ENCODE assay signal across 16 cellular contexts in genomic region chr17:76243826-76244679, GRCh38. TPM values are rescaled to one million over a fixed set of nuclear protein-coding genes. Genes with fewer than 3 reads are reported as not detected.
A peak's percentile ranks its signal among the peaks of the same experiment; 100 is the strongest.
DNase-seq lines count a peak whose midpoint lies in the region; ATAC-seq and TF ChIP-seq lines count a peak whose summit lies in the region.
"Had no signal": no experiment of that assay in that cellular context is flagged by ENCODE, and none has a peak within 500 bp of the region (broad histone marks: within the 10 kb centered on the region; RNA-seq: fewer than 3 reads in every experiment).

No MANE protein-coding gene starts in this region.

- H3K36me3 ChIP-seq in DND-41 (ENCODE audit: insufficient read depth, low read length) = no peaks in the 10 kb centered on the region
- H3K36me3 ChIP-seq: heart left ventricle had no signal

- H3K9me3 ChIP-seq in DND-41 (ENCODE audit: insufficient read depth, low read length, severe bottlenecking) = no peaks in the 10 kb centered on the region
- H3K9me3 ChIP-seq: heart left ventricle had no signal

- H3K9ac ChIP-seq in DND-41 (ENCODE audit: low read depth, low read length) = no peak overlapping the region

- ATAC-seq in DND-41 (ENCODE audit: insufficient read depth, low read depth) = peak; percentile 72
- no peak for ATAC-seq in naive thymus-derived CD8-positive, alpha-beta T cell
- ATAC-seq in HG03520 (IDR thresholded peaks at IDR 0.05; ENCODE audit: unreplicated experiment) = no peak
- ATAC-seq in HG03196 (IDR thresholded peaks at IDR 0.05; ENCODE audit: unreplicated experiment) = no peak
- ATAC-seq: heart left ventricle, left colon had no signal

- H3K4me2 ChIP-seq in DND-41 (ENCODE audit: insufficient read depth, low read length) = no peak overlapping the region

- no peak for DNase-seq in T-helper 1 cell
- DNase-seq in DND-41 = peak; percentile 73
- DNase-seq in UCSD-AML1 (lab: John Stamatoyannopoulos, UW; ENCODE audit: unreplicated experiment) = peak; percentile 36
- DNase-seq in naive thymus-derived CD8-positive, alpha-beta T cell = peak in 3 of 10 donors; percentile 17 to 32 (median 21)
- no peak for DNase-seq in NCI-H2227 treated with DMSO at 0.1 percent for 48 hours (lab: John Stamatoyannopoulos, UW)
- DNase-seq: 8988T, COR-L47, erythroblast, left colon, NCI-H1092, NCI-H2171 treated with DMSO at 0.1 percent for 48 hours, Right ventricle myocardium superior had no signal

- H3K27me3 ChIP-seq in DND-41 (ENCODE audit: insufficient read depth, low read length, poor library complexity) = no peaks in the 10 kb centered on the region

- H3K27me3 Mint-ChIP-seq in T-helper 1 cell treated with Interleukin-12 subunit alpha and Interleukin-12 subunit beta and Interleukin-4 antibody, amounts not matched to agents 30 μg/mL and 1 μg/mL, for 36 hours (ENCODE audit: low read depth) = no peaks in the 10 kb centered on the region
- H3K27me3 Mint-ChIP-seq in naive thymus-derived CD8-positive, alpha-beta T cell = peaks cover 0 to 9% (median 0%) of the 10 kb centered on the region in 5 donors

- TF ChIP-seq CTCF in DND-41 (IDR thresholded peaks at IDR 0.05; ENCODE audit: borderline replicate concordance, extremely low read depth, low read length, poor library complexity, severe bottlenecking) = no peak

- H3K27ac Mint-ChIP-seq in T-helper 1 cell treated with Interleukin-12 subunit alpha and Interleukin-12 subunit beta and Interleukin-4 antibody, amounts not matched to agents 30 μg/mL and 1 μg/mL, for 36 hours = peak overlapping the region; percentile 82
- peak overlapping the region; percentile 57 to 92 (median 78) for H3K27ac Mint-ChIP-seq in naive thymus-derived CD8-positive, alpha-beta T cell

- peak overlapping the region; percentile 40 for H3K4me3 Mint-ChIP-seq in T-helper 1 cell treated with Interleukin-12 subunit alpha and Interleukin-12 subunit beta and Interleukin-4 antibody, amounts not matched to agents 30 μg/mL and 1 μg/mL, for 36 hours
- peak overlapping the region in 8 of 10 donors; percentile 11 to 91 (median 51) for H3K4me3 Mint-ChIP-seq in naive thymus-derived CD8-positive, alpha-beta T cell

- H3K4me3 ChIP-seq in DND-41 (ENCODE audit: low read depth in 1 of 2, low read length in 2 of 2) = no peak overlapping the region
- H3K4me3 ChIP-seq: heart left ventricle had no signal

- POLR2A ChIA-PET in naive thymus-derived CD8-positive, alpha-beta T cell (lab: Charles Lee) = interaction anchor here (0.6 to 31.3 kb wide), 6 partner anchors 20 to 60 kb away, joined by 3 to 923 read pairs (median 4); partner anchors contain the start of gene UBALD2

- H4K20me1 ChIP-seq in DND-41 (ENCODE audit: insufficient read depth, low read length) = no peaks in the 10 kb centered on the region

- peak overlapping the region; percentile 29; the same call in 1 of the 2 replicates for H3K27ac ChIP-seq in DND-41 (ENCODE audit: low read length)
- H3K27ac ChIP-seq: heart left ventricle had no signal

- H2AFZ ChIP-seq in DND-41 (ENCODE audit: low read depth, low read length) = no peak overlapping the region

- no peaks in the 10 kb centered on the region for H3K9me3 Mint-ChIP-seq in T-helper 1 cell treated with Interleukin-12 subunit alpha and Interleukin-12 subunit beta and Interleukin-4 antibody, amounts not matched to agents 30 μg/mL and 1 μg/mL, for 36 hours
- H3K9me3 Mint-ChIP-seq in naive thymus-derived CD8-positive, alpha-beta T cell = no peaks in the 10 kb centered on the region

- peaks cover 5% of the 10 kb centered on the region for H3K36me3 Mint-ChIP-seq in T-helper 1 cell treated with Interleukin-12 subunit alpha and Interleukin-12 subunit beta and Interleukin-4 antibody, amounts not matched to agents 30 μg/mL and 1 μg/mL, for 36 hours (ENCODE audit: low read depth)
- no peaks in the 10 kb centered on the region for H3K36me3 Mint-ChIP-seq in naive thymus-derived CD8-positive, alpha-beta T cell

- no peaks in the 10 kb centered on the region for H3K79me2 ChIP-seq in DND-41 (ENCODE audit: insufficient read depth, low read length)

- peaks cover 29% of the 10 kb centered on the region for H3K4me1 ChIP-seq in DND-41 (ENCODE audit: insufficient read depth, low read length)

- H3K4me1 Mint-ChIP-seq in T-helper 1 cell treated with Interleukin-12 subunit alpha and Interleukin-12 subunit beta and Interleukin-4 antibody, amounts not matched to agents 30 μg/mL and 1 μg/mL, for 36 hours (ENCODE audit: low read depth) = peaks cover 66% of the 10 kb centered on the region
- peaks cover 35 to 76% (median 70%) of the 10 kb centered on the region in 4 donors for H3K4me1 Mint-ChIP-seq in naive thymus-derived CD8-positive, alpha-beta T cell

RNA-seq across cellular contexts. Expression of gene RNF157, which starts 3.8 kb away (rescaled TPM):
- 10 to 100 TPM; 46.1 to 46.4 TPM for total RNA-seq in naive thymus-derived CD8-positive, alpha-beta T cell
- 10 to 100 TPM in 2 of 3 donors, 1 to 10 TPM in 1; 4.9 to 29.4 (median 10.5) TPM for polyA plus RNA-seq in naive thymus-derived CD8-positive, alpha-beta T cell

RNA-seq across cellular contexts. Expression of gene UBALD2, which starts 21.1 kb away (rescaled TPM):
- total RNA-seq in naive thymus-derived CD8-positive, alpha-beta T cell = 100 to 1,000 TPM; 111 to 122 TPM
- polyA plus RNA-seq in naive thymus-derived CD8-positive, alpha-beta T cell = 1 to 10 TPM; 6.6 to 9.7 (median 8.2) TPM

Comparison
In these comparisons a context has a peak if more than half of its experiments do, and no peak if none do; other contexts are left out.
1. DNase-seq: peak in DND-41 (single experiment) and UCSD-AML1 (single experiment); none in T-helper 1 cell (0 of 5) and NCI-H2227 treated with DMSO at 0.1 percent for 48 hours (single experiment).